8 cellular contexts compared by ENCODE assay signal in the genomic region with DNA sequence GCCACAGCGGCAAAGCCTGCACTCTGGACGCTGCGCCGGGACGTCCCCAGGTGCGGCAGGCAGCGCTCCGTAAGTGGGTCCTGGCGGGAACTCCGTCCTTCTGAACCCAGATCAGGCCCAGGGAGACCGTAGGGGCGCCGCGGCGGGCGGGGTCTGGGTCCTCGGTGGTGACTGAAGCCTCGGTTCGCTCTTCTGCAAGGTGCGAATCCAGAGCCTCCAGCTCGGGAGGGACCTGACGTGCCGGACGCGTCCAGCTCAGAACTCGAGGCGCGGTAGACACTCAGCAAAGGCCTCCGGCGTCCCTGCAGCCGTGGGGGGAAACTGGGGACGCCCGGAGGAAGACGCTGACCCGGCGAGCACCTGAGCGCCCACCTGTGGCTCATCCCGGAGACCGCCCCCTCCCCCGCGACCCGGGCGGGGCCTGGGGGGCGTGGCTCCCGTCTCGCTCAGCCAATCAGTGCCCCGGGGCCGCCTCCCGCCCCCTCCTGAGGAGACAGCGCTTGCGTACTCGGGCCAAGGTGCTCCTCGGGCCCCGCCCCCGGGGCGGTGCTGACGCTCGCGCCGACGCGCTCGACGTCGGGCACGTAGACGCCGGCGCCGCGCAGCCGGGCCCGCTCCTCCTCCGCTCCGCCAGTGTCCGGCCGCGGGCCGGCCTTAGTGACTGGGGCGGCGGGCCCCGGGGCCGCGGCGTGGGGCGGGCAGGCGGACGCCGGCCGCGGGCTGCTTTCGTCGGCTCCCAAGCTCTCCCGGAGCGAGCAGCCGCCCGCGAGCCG. TPM values are rescaled to one million over a fixed set of nuclear protein-coding genes. Genes with fewer than 3 reads are reported as not detected.
DNase-seq lines count a peak whose midpoint lies in the region; ATAC-seq and TF ChIP-seq lines count a peak whose summit lies in the region.

A gene (plus strand): TSS at position 587 of the 773 bp plus-strand sequence. CDS start 1,483 bp downstream, outside the sequence.

- H3K27me3 Mint-ChIP-seq in activated naive CD4-positive, alpha-beta T cell treated with anti-CD3 and anti-CD28 coated beads, Interleukin-2, amount 50 U/mL, for 24 hours = peaks cover 8% of the 10 kb centered on the region

- peak within 1 kb of the TSS; percentile 96 for H3K4me3 Mint-ChIP-seq in activated naive CD4-positive, alpha-beta T cell treated with anti-CD3 and anti-CD28 coated beads, Interleukin-2, amount 50 U/mL, for 24 hours

- TF ChIP-seq POLR2A in GM10847 (IDR thresholded peaks at IDR 0.05; ENCODE audit: extremely low read depth, insufficient read length) = peak; percentile 90

- H3K27ac ChIP-seq in temporal lobe (ENCODE audit: low read depth, low read length) = no peak within 1 kb of the TSS

- H3K4me1 Mint-ChIP-seq in activated naive CD4-positive, alpha-beta T cell treated with anti-CD3 and anti-CD28 coated beads, Interleukin-2, amount 50 U/mL, for 24 hours = peaks cover 35% of the 10 kb centered on the region

- no peak for TF ChIP-seq CTCF in omental fat pad (IDR thresholded peaks at IDR 0.05)

- peak; percentile 95 for DNase-seq in NCI-H1092 (lab: John Stamatoyannopoulos, UW)
- peak; percentile 95 for DNase-seq in glomerular visceral epithelial cell (ENCODE audit: extremely low spot score)
- peak; percentile 74 for DNase-seq in omental fat pad (ENCODE audit: low spot score)

- peak within 1 kb of the TSS; percentile 88 for H3K27ac Mint-ChIP-seq in activated naive CD4-positive, alpha-beta T cell treated with anti-CD3 and anti-CD28 coated beads, Interleukin-2, amount 50 U/mL, for 24 hours

- H3K9me3 Mint-ChIP-seq in activated naive CD4-positive, alpha-beta T cell treated with anti-CD3 and anti-CD28 coated beads, Interleukin-2, amount 50 U/mL, for 24 hours = no peaks in the 10 kb centered on the region

- ATAC-seq in HG02610 (IDR thresholded peaks at IDR 0.05; ENCODE audit: unreplicated experiment) (peak; percentile 92), SK-N-SH treated with all-trans-retinoic acid at 6 μM for 48 hours (peak; percentile 91), omental fat pad (ENCODE audit: low FRiP score) (peak; percentile 97)

- peaks cover 10% of the 10 kb centered on the region for H3K36me3 Mint-ChIP-seq in activated naive CD4-positive, alpha-beta T cell treated with anti-CD3 and anti-CD28 coated beads, Interleukin-2, amount 50 U/mL, for 24 hours

TF ChIP-seq in SK-N-SH treated with all-trans-retinoic acid at 6 μM for 48 hours, 23 proteins besides CTCF, POLR2A, EP300 and RAD21:
- 0 out of 2 replicates have a peak, but pooled peaks have one; percentile 51 for TF ChIP-seq ZNF565 (CRISPR knock-in tag; conservative IDR thresholded peaks at IDR 0.05; ENCODE audit: low read depth)
- TF ChIP-seq RARB (CRISPR knock-in tag; IDR thresholded peaks at IDR 0.05) = no peak
- no peak for TF ChIP-seq PPARA (CRISPR knock-in tag; IDR thresholded peaks at IDR 0.05; ENCODE audit: borderline replicate concordance)
- no peak for TF ChIP-seq ZC3H10 (CRISPR knock-in tag; IDR thresholded peaks at IDR 0.05)
- TF ChIP-seq, protein P1, sequence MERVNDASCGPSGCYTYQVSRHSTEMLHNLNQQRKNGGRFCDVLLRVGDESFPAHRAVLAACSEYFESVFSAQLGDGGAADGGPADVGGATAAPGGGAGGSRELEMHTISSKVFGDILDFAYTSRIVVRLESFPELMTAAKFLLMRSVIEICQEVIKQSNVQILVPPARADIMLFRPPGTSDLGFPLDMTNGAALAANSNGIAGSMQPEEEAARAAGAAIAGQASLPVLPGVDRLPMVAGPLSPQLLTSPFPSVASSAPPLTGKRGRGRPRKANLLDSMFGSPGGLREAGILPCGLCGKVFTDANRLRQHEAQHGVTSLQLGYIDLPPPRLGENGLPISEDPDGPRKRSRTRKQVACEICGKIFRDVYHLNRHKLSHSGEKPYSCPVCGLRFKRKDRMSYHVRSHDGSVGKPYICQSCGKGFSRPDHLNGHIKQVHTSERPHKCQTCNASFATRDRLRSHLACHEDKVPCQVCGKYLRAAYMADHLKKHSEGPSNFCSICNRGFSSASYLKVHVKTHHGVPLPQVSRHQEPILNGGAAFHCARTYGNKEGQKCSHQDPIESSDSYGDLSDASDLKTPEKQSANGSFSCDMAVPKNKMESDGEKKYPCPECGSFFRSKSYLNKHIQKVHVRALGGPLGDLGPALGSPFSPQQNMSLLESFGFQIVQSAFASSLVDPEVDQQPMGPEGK (CRISPR knock-in tag; IDR thresholded peaks at IDR 0.05; ENCODE audit: borderline replicate concordance) = no peak

RNA-seq across cellular contexts. Expression of the gene that starts here (rescaled TPM):
- total RNA-seq in omental fat pad (100 to 1,000 TPM in 1 of 4 donors, 10 to 100 TPM in 3; 58.3 to 119 (median 84.7) TPM), temporal lobe (23.1 TPM)
